8 cellular contexts compared by ENCODE assay signal in genomic region chrX:3713937-3714434, GRCh38. TPM values are rescaled to one million over a fixed set of nuclear protein-coding genes. Genes with fewer than 3 reads are reported as not detected.
DNase-seq lines count a peak whose midpoint lies in the region; ATAC-seq and TF ChIP-seq lines count a peak whose summit lies in the region.

No MANE protein-coding gene starts in this region.

- H3K27ac ChIP-seq in H9 (ENCODE audit: insufficient read length, low read depth, low read length) (no peak overlapping the region), smooth muscle cell (ENCODE audit: low read depth) (no peak overlapping the region)

- no peak overlapping the region for H3K14ac ChIP-seq in H9 (ENCODE audit: insufficient read depth, low read length)

- H3K4me3 Mint-ChIP-seq in H9 (peak overlapping the region; percentile 75 to 87), glutamatergic neuron (ENCODE audit: unreplicated experiment) (peak overlapping the region; percentile 49)

- peaks cover 29 to 31% of the 10 kb centered on the region in 2 experiments for H3K4me1 Mint-ChIP-seq in H9
- H3K4me1 Mint-ChIP-seq in glutamatergic neuron (ENCODE audit: low read depth, unreplicated experiment): no peaks in the 10 kb centered on the region

- H3K18ac ChIP-seq in H9 (ENCODE audit: insufficient read length, low read depth, low read length): no peak overlapping the region

- H2BK20ac ChIP-seq in H9 (ENCODE audit: low read depth, low read length, poor library complexity, severe bottlenecking): no peak overlapping the region

- peaks cover 22% of the 10 kb centered on the region for H3K23me2 ChIP-seq in H9 (ENCODE audit: insufficient read length, low read depth, low read length, poor library complexity, severe bottlenecking)

- H3K36me3 ChIP-seq in smooth muscle cell (ENCODE audit: low read depth): no peaks in the 10 kb centered on the region

- DNase-seq in H9 (peak; percentile 55), glutamatergic neuron (no peak), smooth muscle cell (lab: John Stamatoyannopoulos, UW; ENCODE audit: unreplicated experiment) (no peak), NCI-H1105 (lab: John Stamatoyannopoulos, UW) (no peak), GDM1 (lab: John Stamatoyannopoulos, UW) (no peak), HPDE6-E6E7 (ENCODE audit: extremely low spot score) (no peak)

- WGBS in H9 (ENCODE audit: extremely low coverage, insufficient read length, low lambda C conversion rate): no CpG with 5 or more reads among the region's 15 CpGs
- WGBS in smooth muscle cell (ENCODE audit: low lambda C conversion rate): 40% methylated on average over 15 of the region's 15 CpGs

- no peak overlapping the region for H4K8ac ChIP-seq in H9 (replicated peaks; ENCODE audit: insufficient read length, low read depth, low read length)

- H3K27me3 ChIP-seq in H9 (ENCODE audit: insufficient read depth, low read length) (no peaks in the 10 kb centered on the region), smooth muscle cell (ENCODE audit: low read depth) (no peaks in the 10 kb centered on the region)

- H3K9me3 Mint-ChIP-seq in H9 (peaks cover 0 to 4% of the 10 kb centered on the region in 2 experiments; a peak in 3 of 5 replicates), glutamatergic neuron (ENCODE audit: unreplicated experiment) (peaks cover 1% of the 10 kb centered on the region)

- H3K27ac Mint-ChIP-seq in H9: peak overlapping the region in 1 of 3 experiments; percentile 27; a peak in 1 of 7 replicates
- no peak overlapping the region for H3K27ac Mint-ChIP-seq in glutamatergic neuron (ENCODE audit: unreplicated experiment)

- H3K56ac ChIP-seq in H9 (ENCODE audit: insufficient read length, low read depth, low read length): no peak overlapping the region

- H4K20me1 ChIP-seq in H9 (ENCODE audit: control insufficient read depth, insufficient read depth, insufficient read length) (no peaks in the 10 kb centered on the region), smooth muscle cell (ENCODE audit: low read depth) (peaks cover 25% of the 10 kb centered on the region)

- no peaks in the 10 kb centered on the region for H3K4me1 ChIP-seq in H9 (ENCODE audit: insufficient read depth, low read length)
- no peaks in the 10 kb centered on the region for H3K4me1 ChIP-seq in smooth muscle cell (ENCODE audit: low read depth)

- H4K5ac ChIP-seq in H9 (ENCODE audit: insufficient read length, low read depth, low read length): no peak overlapping the region

- no peak overlapping the region for H3K23ac ChIP-seq in H9 (ENCODE audit: insufficient read length, low read depth, low read length)

- peak overlapping the region; percentile 82 for H3K4me3 ChIP-seq in smooth muscle cell

- H2BK15ac ChIP-seq in H9 (ENCODE audit: low read depth, low read length): no peak overlapping the region

- no peak overlapping the region for H3K4ac ChIP-seq in H9 (ENCODE audit: low read depth, low read length)

- no peak overlapping the region for H2BK5ac ChIP-seq in H9 (ENCODE audit: insufficient read length, low read length)

- H3K27me3 Mint-ChIP-seq in H9 (ENCODE audit: low read depth) (no peaks in the 10 kb centered on the region; the same call in 1 of the 2 replicates), glutamatergic neuron (ENCODE audit: unreplicated experiment) (peaks cover 2% of the 10 kb centered on the region)

- peak overlapping the region; percentile 79 for H3K4me2 ChIP-seq in H9 (ENCODE audit: insufficient read depth, insufficient read length, low read length)
- H3K4me2 ChIP-seq in smooth muscle cell: peak overlapping the region; percentile 89

- no peaks in the 10 kb centered on the region for H3K9me3 ChIP-seq in H9 (ENCODE audit: control insufficient read depth, low read depth, low read length)
- H3K9me3 ChIP-seq in smooth muscle cell (replicated peaks; ENCODE audit: low read depth): no peaks in the 10 kb centered on the region

- no peak overlapping the region for H2BK12ac ChIP-seq in H9 (ENCODE audit: insufficient read length, low read depth, low read length)

- H2AK5ac ChIP-seq in H9 (ENCODE audit: insufficient read length, low read length): no peak overlapping the region

- H3T11ph ChIP-seq in H9 (ENCODE audit: low read length): no peak overlapping the region

- H4K91ac ChIP-seq in H9 (ENCODE audit: insufficient read length, low read depth, low read length): no peak overlapping the region

- H3K36me3 Mint-ChIP-seq in H9 (ENCODE audit: insufficient read depth in 1 of 3, low read depth in 3 of 3) (peaks cover 0 to 4% (median 4%) of the 10 kb centered on the region in 3 experiments; a peak in 4 of 7 replicates), glutamatergic neuron (ENCODE audit: unreplicated experiment) (no peaks in the 10 kb centered on the region)

- no peaks in the 10 kb centered on the region for H3K79me1 ChIP-seq in H9 (ENCODE audit: insufficient read depth, low read depth, low read length, poor library complexity, severe bottlenecking)

- TF ChIP-seq CTCF in H9 (conservative IDR thresholded peaks at IDR 0.05) (no peak), glutamatergic neuron (IDR thresholded peaks at IDR 0.05; ENCODE audit: partially characterized antibody, unreplicated experiment) (no peak), smooth muscle cell (IDR thresholded peaks at IDR 0.05; ENCODE audit: borderline replicate concordance, insufficient read depth, poor library complexity, severe bottlenecking) (no peak)

- no peak overlapping the region for H2BK120ac ChIP-seq in H9 (ENCODE audit: low read depth, low read length, poor library complexity, severe bottlenecking)

- no peak overlapping the region for H2AFZ ChIP-seq in H9 (ENCODE audit: low read length)
- H2AFZ ChIP-seq in smooth muscle cell (ENCODE audit: low read depth): peak overlapping the region; percentile 81

- ATAC-seq in SK-N-SH treated with all-trans-retinoic acid at 6 μM for 48 hours: peak; percentile 15
- ATAC-seq in GM21576 (IDR thresholded peaks at IDR 0.05; ENCODE audit: unreplicated experiment): no peak

- no peak overlapping the region for H3K9ac ChIP-seq in H9 (ENCODE audit: extremely low read depth, insufficient read length, low read length)
- no peak overlapping the region for H3K9ac ChIP-seq in smooth muscle cell (ENCODE audit: low read depth)

- H3F3A ChIP-seq in smooth muscle cell (ENCODE audit: low read depth): no peaks in the 10 kb centered on the region

- peaks cover 18% of the 10 kb centered on the region; the same call in 1 of the 2 replicates for H3K79me2 ChIP-seq in H9 (ENCODE audit: insufficient read depth, low read length)
- no peaks in the 10 kb centered on the region for H3K79me2 ChIP-seq in smooth muscle cell (ENCODE audit: low read depth)

TF ChIP-seq in SK-N-SH treated with all-trans-retinoic acid at 6 μM for 48 hours, 23 proteins besides CTCF, POLR2A, EP300 and RAD21 (continues in another document):
- TF ChIP-seq CSDC2 (CRISPR knock-in tag; IDR thresholded peaks at IDR 0.05) (no peak), TCF4 (CRISPR knock-in tag; IDR thresholded peaks at IDR 0.05; ENCODE audit: borderline replicate concordance) (no peak), ZC3H10 (CRISPR knock-in tag; IDR thresholded peaks at IDR 0.05) (no peak), RARB (CRISPR knock-in tag; IDR thresholded peaks at IDR 0.05) (no peak), ZNF8 (CRISPR knock-in tag; IDR thresholded peaks at IDR 0.05) (no peak), SNAI2 (CRISPR knock-in tag; IDR thresholded peaks at IDR 0.05) (no peak), TOX (CRISPR knock-in tag; IDR thresholded peaks at IDR 0.05; ENCODE audit: borderline replicate concordance) (no peak), ZNF70 (CRISPR knock-in tag; IDR thresholded peaks at IDR 0.05) (no peak), ARNTL (CRISPR knock-in tag; IDR thresholded peaks at IDR 0.05; ENCODE audit: borderline replicate concordance, low read depth) (no peak), ZFP30 (CRISPR knock-in tag; IDR thresholded peaks at IDR 0.05) (no peak), GLIS3 (CRISPR knock-in tag; IDR thresholded peaks at IDR 0.05) (no peak), ZNF565 (CRISPR knock-in tag; conservative IDR thresholded peaks at IDR 0.05; ENCODE audit: low read depth) (no peak)
- TF ChIP-seq, protein P1, sequence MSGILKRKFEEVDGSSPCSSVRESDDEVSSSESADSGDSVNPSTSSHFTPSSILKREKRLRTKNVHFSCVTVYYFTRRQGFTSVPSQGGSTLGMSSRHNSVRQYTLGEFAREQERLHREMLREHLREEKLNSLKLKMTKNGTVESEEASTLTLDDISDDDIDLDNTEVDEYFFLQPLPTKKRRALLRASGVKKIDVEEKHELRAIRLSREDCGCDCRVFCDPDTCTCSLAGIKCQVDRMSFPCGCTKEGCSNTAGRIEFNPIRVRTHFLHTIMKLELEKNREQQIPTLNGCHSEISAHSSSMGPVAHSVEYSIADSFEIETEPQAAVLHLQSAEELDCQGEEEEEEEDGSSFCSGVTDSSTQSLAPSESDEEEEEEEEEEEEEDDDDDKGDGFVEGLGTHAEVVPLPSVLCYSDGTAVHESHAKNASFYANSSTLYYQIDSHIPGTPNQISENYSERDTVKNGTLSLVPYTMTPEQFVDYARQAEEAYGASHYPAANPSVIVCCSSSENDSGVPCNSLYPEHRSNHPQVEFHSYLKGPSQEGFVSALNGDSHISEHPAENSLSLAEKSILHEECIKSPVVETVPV (CRISPR knock-in tag; IDR thresholded peaks at IDR 0.05): no peak
- TF ChIP-seq, protein P2, sequence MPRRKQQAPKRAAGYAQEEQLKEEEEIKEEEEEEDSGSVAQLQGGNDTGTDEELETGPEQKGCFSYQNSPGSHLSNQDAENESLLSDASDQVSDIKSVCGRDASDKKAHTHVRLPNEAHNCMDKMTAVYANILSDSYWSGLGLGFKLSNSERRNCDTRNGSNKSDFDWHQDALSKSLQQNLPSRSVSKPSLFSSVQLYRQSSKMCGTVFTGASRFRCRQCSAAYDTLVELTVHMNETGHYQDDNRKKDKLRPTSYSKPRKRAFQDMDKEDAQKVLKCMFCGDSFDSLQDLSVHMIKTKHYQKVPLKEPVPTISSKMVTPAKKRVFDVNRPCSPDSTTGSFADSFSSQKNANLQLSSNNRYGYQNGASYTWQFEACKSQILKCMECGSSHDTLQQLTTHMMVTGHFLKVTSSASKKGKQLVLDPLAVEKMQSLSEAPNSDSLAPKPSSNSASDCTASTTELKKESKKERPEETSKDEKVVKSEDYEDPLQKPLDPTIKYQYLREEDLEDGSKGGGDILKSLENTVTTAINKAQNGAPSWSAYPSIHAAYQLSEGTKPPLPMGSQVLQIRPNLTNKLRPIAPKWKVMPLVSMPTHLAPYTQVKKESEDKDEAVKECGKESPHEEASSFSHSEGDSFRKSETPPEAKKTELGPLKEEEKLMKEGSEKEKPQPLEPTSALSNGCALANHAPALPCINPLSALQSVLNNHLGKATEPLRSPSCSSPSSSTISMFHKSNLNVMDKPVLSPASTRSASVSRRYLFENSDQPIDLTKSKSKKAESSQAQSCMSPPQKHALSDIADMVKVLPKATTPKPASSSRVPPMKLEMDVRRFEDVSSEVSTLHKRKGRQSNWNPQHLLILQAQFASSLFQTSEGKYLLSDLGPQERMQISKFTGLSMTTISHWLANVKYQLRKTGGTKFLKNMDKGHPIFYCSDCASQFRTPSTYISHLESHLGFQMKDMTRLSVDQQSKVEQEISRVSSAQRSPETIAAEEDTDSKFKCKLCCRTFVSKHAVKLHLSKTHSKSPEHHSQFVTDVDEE (CRISPR knock-in tag; IDR thresholded peaks at IDR 0.05): no peak

RNA-seq across cellular contexts. Expression of gene PRKX, which starts 0.5 kb away (rescaled TPM):
- total RNA-seq in H9 (2021) (98.8 and 108 TPM in 2 replicates), glutamatergic neuron (ENCODE audit: unreplicated experiment) (64.3 TPM), smooth muscle cell (9.5 and 12.8 TPM in 2 replicates)
- polyA plus RNA-seq in smooth muscle cell: 10.1 and 18.5 TPM in 2 replicates
